ENCODE assay signal across 9 cellular contexts in the genomic region with DNA sequence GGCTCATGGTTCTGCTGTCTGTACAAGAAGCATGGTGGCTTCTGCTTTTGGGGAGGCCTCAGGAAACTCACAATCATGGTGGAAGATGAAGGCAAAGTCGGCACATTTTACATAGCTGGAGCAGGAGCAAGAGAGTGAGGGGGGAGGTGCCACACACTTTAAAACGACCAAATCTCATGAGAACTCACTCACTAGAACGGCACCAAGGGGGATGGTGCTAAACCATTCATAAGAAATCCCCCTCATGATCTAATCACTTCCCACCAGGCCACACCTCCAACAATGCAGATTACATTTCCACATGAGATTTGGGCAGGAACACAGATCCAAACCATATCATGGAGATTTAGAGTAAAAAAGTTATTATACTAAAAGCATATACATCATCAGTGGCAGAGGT. TPM values are rescaled to one million over a fixed set of nuclear protein-coding genes. Genes with fewer than 3 reads are reported as not detected.
A peak's percentile ranks its signal among the peaks of the same experiment; 100 is the strongest.
DNase-seq lines count a peak whose midpoint lies in the region; ATAC-seq, FAIRE-seq and TF ChIP-seq lines count a peak whose summit lies in the region.
"Had no signal": no experiment of that assay in that cellular context is flagged by ENCODE, and none has a peak within 500 bp of the region (broad histone marks: within the 10 kb centered on the region; RNA-seq: fewer than 3 reads in every experiment).

No MANE protein-coding gene starts in this region.

- H3K79me2 ChIP-seq in HCT116 (ENCODE audit: insufficient read depth, low read length): no peaks in the 10 kb centered on the region

- H3K27me3 ChIP-seq in HCT116 (ENCODE audit: insufficient read depth, low read length) (no peaks in the 10 kb centered on the region), HL-60 (ENCODE audit: insufficient read depth, poor library complexity, severe bottlenecking) (no peaks in the 10 kb centered on the region)

- TF ChIP-seq RAD21 in HCT116 (IDR thresholded peaks at IDR 0.05; ENCODE audit: low read depth): no peak

- no peaks in the 10 kb centered on the region for H3K9me2 ChIP-seq in HCT116 (ENCODE audit: insufficient read depth)

- peaks cover 9% of the 10 kb centered on the region for H3K4me1 Mint-ChIP-seq in memory B cell

- TF ChIP-seq CTCF in HCT116 (IDR thresholded peaks at IDR 0.05 in 2 of 3, conservative IDR thresholded peaks at IDR 0.05 in 1 of 3; ENCODE audit: borderline replicate concordance in 1 of 3, insufficient read depth in 1 of 3, low read depth in 2 of 3, low read length in 2 of 3) (no peak), HL-60 (IDR thresholded peaks at IDR 0.05; ENCODE audit: insufficient read depth, low read length) (no peak)

- POLR2A ChIA-PET in HCT116 (lab: Charles Lee): no interaction called here

- H3K4me1 ChIP-seq in HCT116 (ENCODE audit: control insufficient read depth in 1 of 2, insufficient read depth in 2 of 2, low read length in 2 of 2): peaks cover 0 to 2% of the 10 kb centered on the region in 2 experiments; a peak in 1 of 4 replicates

- no peaks in the 10 kb centered on the region for H3K9me3 ChIP-seq in HCT116 (ENCODE audit: control insufficient read depth in 1 of 2, insufficient read depth in 1 of 2, low read depth in 1 of 2, low read length in 2 of 2)

- H3K9me3 Mint-ChIP-seq in memory B cell: no peaks in the 10 kb centered on the region

- no peak overlapping the region for H3K9ac ChIP-seq in HCT116 (ENCODE audit: low read length)

- no TSS peak for BruUV-seq in HCT116 (replicated peaks; lab: Mats Ljungman, UMichigan)

- H2AFZ ChIP-seq in HCT116 (ENCODE audit: low read depth, low read length, poor library complexity, severe bottlenecking): peak overlapping the region; percentile 51

- no peaks in the 10 kb centered on the region for H3K36me3 Mint-ChIP-seq in memory B cell

- H3K27ac Mint-ChIP-seq in memory B cell: no peak overlapping the region

- H3K36me3 ChIP-seq in HCT116 (ENCODE audit: control insufficient read depth in 1 of 2, insufficient read depth in 2 of 2, low read length in 2 of 2): no peaks in the 10 kb centered on the region

- H3K4me2 ChIP-seq in HCT116 (ENCODE audit: low read length): no peak overlapping the region

- peak; percentile 70 for FAIRE-seq in GM19239 (lab: Jason Lieb, UNC)
- FAIRE-seq: islet of Langerhans had no signal

- H3K4me3 Mint-ChIP-seq in memory B cell: no peak overlapping the region

- intact Hi-C loops in HCT116 (cut with micrococcal nuclease): no loop called here

- ATAC-seq in HCT116 (no peak), memory B cell (ENCODE audit: low read depth) (peak; percentile 45)

- RAD21 ChIA-PET in HCT116 (lab: Charles Lee; ENCODE audit: low non-redundant PET in 1 of 2, low total read pairs in 2 of 2, uncharacterized antibody in 2 of 2, unreplicated experiment in 2 of 2): no interaction called here

- H3K4me3 ChIP-seq in HCT116 (replicated peaks in 1 of 2; ENCODE audit: low read depth in 1 of 2, low read length in 2 of 2) (no peak overlapping the region), HL-60 (replicated peaks; ENCODE audit: insufficient read depth, low read length) (no peak overlapping the region)

- no peaks in the 10 kb centered on the region for H4K20me1 ChIP-seq in HCT116 (ENCODE audit: insufficient read depth)

- no peak for DNase-seq in GM19239 (ENCODE audit: insufficient read length, low spot score)
- DNase-seq in HCT116 (ENCODE audit: low read depth, low spot score): no peak
- no peak for DNase-seq in HL-60 (ENCODE audit: low read depth in 1 of 2, low spot score in 1 of 2)
- no peak for DNase-seq in memory B cell (ENCODE audit: low spot score in 2 of 2)
- no peak for DNase-seq in HT-29 (ENCODE audit: low spot score)
- no peak for DNase-seq in NCI-H187 (lab: John Stamatoyannopoulos, UW)
- DNase-seq in NCI-H774 (lab: John Stamatoyannopoulos, UW): no peak
- DNase-seq: NCI-H2081 had no signal

- CTCF ChIA-PET in HCT116 (lab: Charles Lee): no interaction called here

- H3K27ac ChIP-seq in HCT116 (ENCODE audit: low read depth, low read length) (no peak overlapping the region), HL-60 (replicated peaks) (peak overlapping the region; percentile 50)

- peaks cover 5% of the 10 kb centered on the region for H3K27me3 Mint-ChIP-seq in memory B cell

- TF ChIP-seq POLR2A in HCT116 (IDR thresholded peaks at IDR 0.05; ENCODE audit: borderline replicate concordance, extremely low read depth, insufficient read depth, insufficient read length): no peak

TF ChIP-seq in HCT116, 20 proteins besides CTCF, POLR2A, EP300 and RAD21:
- TF ChIP-seq, protein P1, sequence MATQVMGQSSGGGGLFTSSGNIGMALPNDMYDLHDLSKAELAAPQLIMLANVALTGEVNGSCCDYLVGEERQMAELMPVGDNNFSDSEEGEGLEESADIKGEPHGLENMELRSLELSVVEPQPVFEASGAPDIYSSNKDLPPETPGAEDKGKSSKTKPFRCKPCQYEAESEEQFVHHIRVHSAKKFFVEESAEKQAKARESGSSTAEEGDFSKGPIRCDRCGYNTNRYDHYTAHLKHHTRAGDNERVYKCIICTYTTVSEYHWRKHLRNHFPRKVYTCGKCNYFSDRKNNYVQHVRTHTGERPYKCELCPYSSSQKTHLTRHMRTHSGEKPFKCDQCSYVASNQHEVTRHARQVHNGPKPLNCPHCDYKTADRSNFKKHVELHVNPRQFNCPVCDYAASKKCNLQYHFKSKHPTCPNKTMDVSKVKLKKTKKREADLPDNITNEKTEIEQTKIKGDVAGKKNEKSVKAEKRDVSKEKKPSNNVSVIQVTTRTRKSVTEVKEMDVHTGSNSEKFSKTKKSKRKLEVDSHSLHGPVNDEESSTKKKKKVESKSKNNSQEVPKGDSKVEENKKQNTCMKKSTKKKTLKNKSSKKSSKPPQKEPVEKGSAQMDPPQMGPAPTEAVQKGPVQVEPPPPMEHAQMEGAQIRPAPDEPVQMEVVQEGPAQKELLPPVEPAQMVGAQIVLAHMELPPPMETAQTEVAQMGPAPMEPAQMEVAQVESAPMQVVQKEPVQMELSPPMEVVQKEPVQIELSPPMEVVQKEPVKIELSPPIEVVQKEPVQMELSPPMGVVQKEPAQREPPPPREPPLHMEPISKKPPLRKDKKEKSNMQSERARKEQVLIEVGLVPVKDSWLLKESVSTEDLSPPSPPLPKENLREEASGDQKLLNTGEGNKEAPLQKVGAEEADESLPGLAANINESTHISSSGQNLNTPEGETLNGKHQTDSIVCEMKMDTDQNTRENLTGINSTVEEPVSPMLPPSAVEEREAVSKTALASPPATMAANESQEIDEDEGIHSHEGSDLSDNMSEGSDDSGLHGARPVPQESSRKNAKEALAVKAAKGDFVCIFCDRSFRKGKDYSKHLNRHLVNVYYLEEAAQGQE (IDR thresholded peaks at IDR 0.05; ENCODE audit: low read depth): no peak
- no peak for TF ChIP-seq EZH2 (IDR thresholded peaks at IDR 0.05)
- TF ChIP-seq EGR1 (IDR thresholded peaks at IDR 0.05; ENCODE audit: low read depth): no peak
- TF ChIP-seq, protein P2, sequence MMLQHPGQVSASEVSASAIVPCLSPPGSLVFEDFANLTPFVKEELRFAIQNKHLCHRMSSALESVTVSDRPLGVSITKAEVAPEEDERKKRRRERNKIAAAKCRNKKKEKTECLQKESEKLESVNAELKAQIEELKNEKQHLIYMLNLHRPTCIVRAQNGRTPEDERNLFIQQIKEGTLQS (IDR thresholded peaks at IDR 0.05): no peak
- TF ChIP-seq, protein P3, sequence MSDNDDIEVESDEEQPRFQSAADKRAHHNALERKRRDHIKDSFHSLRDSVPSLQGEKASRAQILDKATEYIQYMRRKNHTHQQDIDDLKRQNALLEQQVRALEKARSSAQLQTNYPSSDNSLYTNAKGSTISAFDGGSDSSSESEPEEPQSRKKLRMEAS (IDR thresholded peaks at IDR 0.05): no peak
- no peak for TF ChIP-seq ELF1 (IDR thresholded peaks at IDR 0.05; ENCODE audit: borderline replicate concordance, low read depth)
- TF ChIP-seq YY1 (IDR thresholded peaks at IDR 0.05; ENCODE audit: extremely low read depth, insufficient replicate concordance, low read depth, low read length): no peak
- TF ChIP-seq JUND (IDR thresholded peaks at IDR 0.05): no peak
- no peak for TF ChIP-seq SRF (IDR thresholded peaks at IDR 0.05; ENCODE audit: low read depth)
- no peak for TF ChIP-seq SP1 (IDR thresholded peaks at IDR 0.05; ENCODE audit: low read depth)
- no peak for TF ChIP-seq POLR2AphosphoS5 (IDR thresholded peaks at IDR 0.05; ENCODE audit: low read depth, low read length)
- no peak for TF ChIP-seq EZH2phosphoT487 (IDR thresholded peaks at IDR 0.05; ENCODE audit: borderline replicate concordance)
- TF ChIP-seq TCF7L2 (IDR thresholded peaks at IDR 0.05; ENCODE audit: borderline replicate concordance, extremely low read depth, insufficient read depth, insufficient read length): no peak

RNA-seq across cellular contexts. Expression of a gene that starts 13.6 kb away (rescaled TPM):
- 28.7 TPM for total RNA-seq in HCT116 (2021; ENCODE audit: unreplicated experiment)
- polyA plus RNA-seq in HCT116 (2012): 5.7 and 7.4 TPM in 2 replicates
- 64.2 and 70.9 TPM in 2 replicates for total RNA-seq in HT-29 (2014; rRNA removed; shearing (Covaris generic))

RNA-seq across cellular contexts. Expression of a gene that starts 34.7 kb away (rescaled TPM):
- total RNA-seq in HCT116 (2021; ENCODE audit: unreplicated experiment): not detected
- not detected in 2 replicates for polyA plus RNA-seq in HCT116 (2012)
- total RNA-seq in HT-29 (2014; rRNA removed; shearing (Covaris generic)): not detected in 2 replicates
